1 cellular context compared by ENCODE assay signal in the genomic region with DNA sequence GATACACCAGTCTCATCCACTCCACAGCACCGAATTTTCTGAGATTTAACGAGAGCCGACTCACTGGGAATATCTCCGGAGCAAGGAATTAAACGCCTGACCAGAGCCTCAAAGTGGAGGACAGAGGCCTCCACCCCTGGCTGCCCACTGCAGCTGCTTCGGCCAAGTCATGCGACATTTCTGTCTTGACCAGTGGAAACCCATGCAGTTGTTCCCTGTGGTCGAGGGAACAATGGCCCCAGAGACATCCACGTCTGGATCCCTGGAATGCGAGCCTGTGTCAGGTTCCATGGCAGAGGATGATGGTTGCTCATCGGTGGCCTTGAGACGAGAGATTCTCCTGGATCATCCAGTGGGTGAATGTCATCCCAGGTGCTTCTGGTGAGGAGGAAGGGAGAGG.
TF ChIP-seq lines count a peak whose summit lies in the region.

No MANE protein-coding gene starts in this region.

TF ChIP-seq in IMR-90, 13 proteins besides CTCF, POLR2A, EP300 and RAD21:
- no peak for TF ChIP-seq MXI1 (IDR thresholded peaks at IDR 0.05; ENCODE audit: borderline replicate concordance, low read depth, low read length)
- no peak for TF ChIP-seq CHD1 (IDR thresholded peaks at IDR 0.05; ENCODE audit: low read depth, low read length)
- TF ChIP-seq, protein P1, sequence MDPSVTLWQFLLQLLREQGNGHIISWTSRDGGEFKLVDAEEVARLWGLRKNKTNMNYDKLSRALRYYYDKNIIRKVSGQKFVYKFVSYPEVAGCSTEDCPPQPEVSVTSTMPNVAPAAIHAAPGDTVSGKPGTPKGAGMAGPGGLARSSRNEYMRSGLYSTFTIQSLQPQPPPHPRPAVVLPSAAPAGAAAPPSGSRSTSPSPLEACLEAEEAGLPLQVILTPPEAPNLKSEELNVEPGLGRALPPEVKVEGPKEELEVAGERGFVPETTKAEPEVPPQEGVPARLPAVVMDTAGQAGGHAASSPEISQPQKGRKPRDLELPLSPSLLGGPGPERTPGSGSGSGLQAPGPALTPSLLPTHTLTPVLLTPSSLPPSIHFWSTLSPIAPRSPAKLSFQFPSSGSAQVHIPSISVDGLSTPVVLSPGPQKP (IDR thresholded peaks at IDR 0.05; ENCODE audit: borderline replicate concordance, low read depth, low read length): no peak
- TF ChIP-seq CEBPB (IDR thresholded peaks at IDR 0.05; ENCODE audit: low read depth, low read length): no peak
- TF ChIP-seq BHLHE40 (IDR thresholded peaks at IDR 0.05; ENCODE audit: low read depth, low read length): no peak
- TF ChIP-seq MAFK (IDR thresholded peaks at IDR 0.05; ENCODE audit: low read depth, low read length): no peak
- no peak for TF ChIP-seq RCOR1 (IDR thresholded peaks at IDR 0.05; ENCODE audit: insufficient replicate concordance, low read length)
- no peak for TF ChIP-seq FOS (IDR thresholded peaks at IDR 0.05; ENCODE audit: low read depth, low read length)
- TF ChIP-seq NFE2L2 (IDR thresholded peaks at IDR 0.05; ENCODE audit: low read depth, low read length): no peak
- TF ChIP-seq, protein P2, sequence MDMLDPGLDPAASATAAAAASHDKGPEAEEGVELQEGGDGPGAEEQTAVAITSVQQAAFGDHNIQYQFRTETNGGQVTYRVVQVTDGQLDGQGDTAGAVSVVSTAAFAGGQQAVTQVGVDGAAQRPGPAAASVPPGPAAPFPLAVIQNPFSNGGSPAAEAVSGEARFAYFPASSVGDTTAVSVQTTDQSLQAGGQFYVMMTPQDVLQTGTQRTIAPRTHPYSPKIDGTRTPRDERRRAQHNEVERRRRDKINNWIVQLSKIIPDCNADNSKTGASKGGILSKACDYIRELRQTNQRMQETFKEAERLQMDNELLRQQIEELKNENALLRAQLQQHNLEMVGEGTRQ (IDR thresholded peaks at IDR 0.05; ENCODE audit: low read depth, low read length): no peak
- TF ChIP-seq SMC3 (IDR thresholded peaks at IDR 0.05; ENCODE audit: low read depth, low read length): no peak
- TF ChIP-seq MAZ (IDR thresholded peaks at IDR 0.05; ENCODE audit: borderline replicate concordance, low read depth, low read length): no peak
- no peak for TF ChIP-seq RFX5 (IDR thresholded peaks at IDR 0.05; ENCODE audit: low read depth, low read length)
